Comparison of ENCODE assay signal across 26 cellular contexts in the genomic region with DNA sequence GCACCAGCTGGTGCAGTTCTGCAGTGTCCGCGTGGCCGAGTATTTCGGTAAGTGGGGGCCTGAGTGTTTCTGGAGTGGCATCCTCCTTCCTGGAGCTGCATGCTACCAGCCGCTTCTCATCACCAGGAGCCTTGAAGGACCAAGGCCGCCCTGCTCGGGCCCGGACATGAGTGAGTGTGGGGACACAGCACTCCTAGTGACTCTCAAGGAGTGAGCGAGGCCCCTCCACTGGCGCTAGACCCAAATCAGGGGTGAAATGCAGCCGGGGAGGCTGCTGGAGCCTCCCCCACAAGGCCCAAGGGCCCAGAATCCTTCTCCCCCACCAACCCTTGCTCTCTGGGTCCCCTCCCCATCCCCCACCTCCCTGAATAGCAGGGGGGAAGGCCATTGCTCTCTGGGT. TPM values are rescaled to one million over a fixed set of nuclear protein-coding genes. Genes with fewer than 3 reads are reported as not detected.
DNase-seq lines count a peak whose midpoint lies in the region; ATAC-seq and TF ChIP-seq lines count a peak whose summit lies in the region.
"Had no signal": no experiment of that assay in that cellular context is flagged by ENCODE, and none has a peak within 500 bp of the region (broad histone marks: within the 10 kb centered on the region; RNA-seq: fewer than 3 reads in every experiment).

No MANE protein-coding gene starts in this region.

- H3K36me3 Mint-ChIP-seq in activated T-cell treated with anti-CD3 and anti-CD28 coated beads, Interleukin-2, amount 50 U/mL, for 4 hours (ENCODE audit: insufficient read depth), result no peaks in the 10 kb centered on the region
- H3K36me3 Mint-ChIP-seq: naive B cell had no signal

- no peak for DNase-seq in IMR-90
- DNase-seq in ascending aorta (ENCODE audit: low spot score in 2 of 2), result peak; percentile 5 to 35
- peak; percentile 5 for DNase-seq in left ventricle myocardium inferior
- peak in 6 of 10 donors; percentile 7 to 83 (median 55) for DNase-seq in posterior cingulate gyrus
- no peak for DNase-seq in ureter (ENCODE audit: low spot score)
- no peak for DNase-seq in activated T-cell treated with anti-CD3 and anti-CD28 coated beads, Interleukin-2, amount 50 U/mL, for 4 hours
- DNase-seq in foreskin keratinocyte, result no peak
- DNase-seq: activated CD4-positive, alpha-beta T cell treated with anti-CD3 and anti-CD28 coated beads, Interleukin-2, amount 50 U/mL, for 48 hours; activated CD4-positive, CD25-positive, alpha-beta regulatory T cell; activated gamma-delta T cell treated with Interleukin-2 at 50 U/mL for 16 hours; H9; mesendoderm; naive B cell; NCI-H1105; NCI-H1930; OCI-M1; stimulated activated CD8-positive, alpha-beta memory T cell treated with anti-CD3 and anti-CD28 coated beads, Interleukin-4, amount 100 ng/mL, for 48 hours; stomach; SW 1271 had no signal

- no peak overlapping the region for H3K4me3 Mint-ChIP-seq in activated T-cell treated with anti-CD3 and anti-CD28 coated beads, Interleukin-2, amount 50 U/mL, for 4 hours
- H3K4me3 Mint-ChIP-seq: CD4-positive, alpha-beta T cell; dendritic cell treated with granulocyte-macrophage colony-stimulating factor and Interleukin-4, amounts not matched to agents 40 ng/mL and 50 ng/mL, for 4 days; H9; naive B cell had no signal

- H2BK120ac ChIP-seq in IMR-90 (ENCODE audit: low read depth, low read length), result no peak overlapping the region

- H4K91ac ChIP-seq in IMR-90 (ENCODE audit: insufficient read depth, low read depth, low read length), result no peak overlapping the region

- no peak overlapping the region for H3K4ac ChIP-seq in IMR-90 (ENCODE audit: low read depth, low read length)

- H3K4me1 Mint-ChIP-seq in activated T-cell treated with anti-CD3 and anti-CD28 coated beads, Interleukin-2, amount 50 U/mL, for 4 hours (ENCODE audit: low read depth), result no peaks in the 10 kb centered on the region
- H3K4me1 Mint-ChIP-seq: naive B cell had no signal

- TF ChIP-seq CTCF in IMR-90 (conservative IDR thresholded peaks at IDR 0.05; ENCODE audit: low read depth, low read length), result no peak
- TF ChIP-seq CTCF in ascending aorta (IDR thresholded peaks at IDR 0.05), result no peak
- no peak for TF ChIP-seq CTCF in left ventricle myocardium inferior (IDR thresholded peaks at IDR 0.05; ENCODE audit: borderline replicate concordance)
- TF ChIP-seq CTCF in foreskin keratinocyte (conservative IDR thresholded peaks at IDR 0.05), result no peak

- H3K36me3 ChIP-seq in IMR-90 (ENCODE audit: control insufficient read depth, insufficient read depth, low read length) (no peaks in the 10 kb centered on the region), ascending aorta (no peaks in the 10 kb centered on the region), left ventricle myocardium inferior (no peaks in the 10 kb centered on the region)
- H3K36me3 ChIP-seq: breast epithelium, stomach, transverse colon had no signal

- no peak overlapping the region for H4K8ac ChIP-seq in IMR-90 (ENCODE audit: low read depth in 2 of 2, low read length in 2 of 2)

- no peak overlapping the region for H2BK15ac ChIP-seq in IMR-90 (ENCODE audit: low read depth, low read length)

- intact Hi-C loops in IMR-90 (cut with micrococcal nuclease), result no loop called here
- intact Hi-C loops in ascending aorta (cut with DNase I), result no loop called here
- intact Hi-C loops in left ventricle myocardium inferior (cut with micrococcal nuclease), result no loop called here
- intact Hi-C loops in posterior cingulate gyrus (cut with DNase I), result no loop called here

- no peak overlapping the region for H3K18ac ChIP-seq in IMR-90 (ENCODE audit: low read depth, low read length)

- no peak overlapping the region for H4K5ac ChIP-seq in IMR-90 (ENCODE audit: low read depth, low read length)

- TF ChIP-seq POLR2A in IMR-90 (IDR thresholded peaks at IDR 0.05; ENCODE audit: low read depth, low read length), result no peak

- 0 out of 2 replicates have a peak, but pooled peaks cover 5% of the 10 kb centered on the region for H3K9me1 ChIP-seq in IMR-90 (ENCODE audit: insufficient read depth, low read length)

- no peak overlapping the region for H3K4me2 ChIP-seq in IMR-90 (ENCODE audit: low read depth, low read length)

- ATAC-seq in IMR-90 (ENCODE audit: low read depth), result no peak
- ATAC-seq in HG03378 (IDR thresholded peaks at IDR 0.05; ENCODE audit: unreplicated experiment), result no peak
- no peak for ATAC-seq in activated T-cell treated with anti-CD3 and anti-CD28 coated beads, Interleukin-2, amount 50 U/mL, for 4 hours
- ATAC-seq in foreskin keratinocyte, result no peak
- ATAC-seq: left colon had no signal

- no peak overlapping the region for H3K27ac ChIP-seq in IMR-90 (ENCODE audit: insufficient read depth, low read length)
- H3K27ac ChIP-seq in ascending aorta, result no peak overlapping the region
- H3K27ac ChIP-seq in left ventricle myocardium inferior (replicated peaks), result peak overlapping the region; percentile 66
- H3K27ac ChIP-seq in foreskin keratinocyte, result no peak overlapping the region
- H3K27ac ChIP-seq: breast epithelium, stomach, transverse colon had no signal

- H3K4me1 ChIP-seq in IMR-90 (ENCODE audit: control insufficient read depth, insufficient read depth, low read length) (peaks cover 5% of the 10 kb centered on the region; the same call in 1 of the 2 replicates), ascending aorta (no peaks in the 10 kb centered on the region), left ventricle myocardium inferior (peaks cover 88% of the 10 kb centered on the region), foreskin keratinocyte (no peaks in the 10 kb centered on the region)
- H3K4me1 ChIP-seq: breast epithelium, stomach, transverse colon had no signal

- no peak overlapping the region for H2BK5ac ChIP-seq in IMR-90 (ENCODE audit: low read depth, low read length, poor library complexity, severe bottlenecking)

- WGBS in IMR-90 (ENCODE audit: extremely low coverage in 2 of 2, insufficient read length in 1 of 2), 2 experiments, result 69% methylated on average over 5 of the region's 11 CpGs; no CpG with 5 or more reads in 1 of the 2 experiments

- no TSS peak for BruUV-seq in IMR-90 (replicated peaks; lab: Mats Ljungman, UMichigan)

- in situ Hi-C loops in IMR-90 (cut with MboI; ENCODE audit: low sequenced_read_pairs), result no loop called here

- H2BK20ac ChIP-seq in IMR-90 (ENCODE audit: low read depth, low read length), result no peak overlapping the region

- peaks cover 2% of the 10 kb centered on the region for H3K27me3 Mint-ChIP-seq in activated T-cell treated with anti-CD3 and anti-CD28 coated beads, Interleukin-2, amount 50 U/mL, for 4 hours (ENCODE audit: low read depth)
- H3K27me3 Mint-ChIP-seq: CD4-positive, alpha-beta T cell had no signal

- H3K4me3 ChIP-seq in IMR-90 (ENCODE audit: insufficient read depth, low read depth, low read length) (no peak overlapping the region), ascending aorta (no peak overlapping the region), left ventricle myocardium inferior (no peak overlapping the region)
- H3K4me3 ChIP-seq: breast epithelium, stomach, transverse colon had no signal

- H3K79me1 ChIP-seq in IMR-90 (ENCODE audit: low read depth in 1 of 2, low read length in 2 of 2), result no peaks in the 10 kb centered on the region

- no peak overlapping the region for H2AFZ ChIP-seq in IMR-90 (replicated peaks; ENCODE audit: low read length, poor library complexity)

- H3K9me3 Mint-ChIP-seq in activated T-cell treated with anti-CD3 and anti-CD28 coated beads, Interleukin-2, amount 50 U/mL, for 4 hours, result no peaks in the 10 kb centered on the region
- H3K9me3 Mint-ChIP-seq: CD4-positive, alpha-beta T cell; dendritic cell treated with granulocyte-macrophage colony-stimulating factor and Interleukin-4, amounts not matched to agents 40 ng/mL and 50 ng/mL, for 4 days; H9; naive B cell had no signal

- H3K23ac ChIP-seq in IMR-90 (ENCODE audit: low read depth, low read length), result no peak overlapping the region

- no peaks in the 10 kb centered on the region for H4K20me1 ChIP-seq in IMR-90 (ENCODE audit: insufficient read depth, low read length)

- dilution Hi-C loops in IMR-90 (cut with HindIII; ENCODE audit: low sequenced_read_pairs, unreplicated experiment), result no loop called here

- POLR2A ChIA-PET in IMR-90 (lab: Charles Lee; ENCODE audit: unreplicated experiment), result no interaction called here

- H3K27me3 ChIP-seq in IMR-90 (ENCODE audit: control insufficient read depth, insufficient read depth, low read length) (peaks cover 38% of the 10 kb centered on the region), ascending aorta (no peaks in the 10 kb centered on the region), left ventricle myocardium inferior (ENCODE audit: low read depth) (no peaks in the 10 kb centered on the region), foreskin keratinocyte (no peaks in the 10 kb centered on the region)
- H3K27me3 ChIP-seq: breast epithelium had no signal

- H2AK9ac ChIP-seq in IMR-90 (replicated peaks; ENCODE audit: low read depth, low read length, poor library complexity), result no peak overlapping the region

- H2AK5ac ChIP-seq in IMR-90 (ENCODE audit: low read depth, low read length), result 0 out of 2 replicates have a peak overlapping the region, but pooled peaks have one; percentile 8

- no peaks in the 10 kb centered on the region for H3K9me3 ChIP-seq in IMR-90 (ENCODE audit: control insufficient read depth, insufficient read depth, low read length)
- H3K9me3 ChIP-seq in ascending aorta, result no peaks in the 10 kb centered on the region
- H3K9me3 ChIP-seq in left ventricle myocardium inferior (replicated peaks), result no peaks in the 10 kb centered on the region
- H3K9me3 ChIP-seq: breast epithelium, stomach, transverse colon had no signal

- H3K9ac ChIP-seq in IMR-90 (ENCODE audit: low read depth, low read length), result no peak overlapping the region

- no peak for TF ChIP-seq RAD21 in IMR-90 (IDR thresholded peaks at IDR 0.05; ENCODE audit: low read length)

- H3K56ac ChIP-seq in IMR-90 (ENCODE audit: extremely low read depth, insufficient read depth, low read length), result no peak overlapping the region

- no peak overlapping the region for H3K14ac ChIP-seq in IMR-90 (replicated peaks; ENCODE audit: low read depth, low read length)

- CTCF ChIA-PET in IMR-90 (lab: Yijun Ruan, JAX), result no interaction called here

TF ChIP-seq in IMR-90, 13 proteins besides CTCF, POLR2A, EP300 and RAD21 (continues in another document):
- no peak for TF ChIP-seq MAFK (IDR thresholded peaks at IDR 0.05; ENCODE audit: low read depth, low read length)
- TF ChIP-seq MXI1 (IDR thresholded peaks at IDR 0.05; ENCODE audit: borderline replicate concordance, low read depth, low read length), result no peak
- TF ChIP-seq CHD1 (IDR thresholded peaks at IDR 0.05; ENCODE audit: low read depth, low read length), result no peak
- TF ChIP-seq BHLHE40 (IDR thresholded peaks at IDR 0.05; ENCODE audit: low read depth, low read length), result no peak

RNA-seq across cellular contexts. Expression of gene CAMK2B, which starts 48.0 kb away (rescaled TPM):
- total RNA-seq in IMR-90 (2012; rRNA removed) (0.18 and 0.28 TPM in 2 replicates), ascending aorta (3.2 TPM), left ventricle myocardium inferior (98.0 TPM), ureter (not detected), foreskin keratinocyte (0.46 and 1.5 TPM in 2 replicates)
- polyA plus RNA-seq in IMR-90 (2012; rRNA removed) (0.14 and 0.36 TPM in 2 replicates), foreskin keratinocyte (0.88 and 1.3 TPM in 2 replicates)
- 0.11 and 0.74 TPM in 2 replicates for polyA plus RNA-seq in IMR-90 (2012; cell fraction: cytosol; rRNA removed)
- 0.57 and 1.0 TPM in 2 replicates for polyA plus RNA-seq in IMR-90 (2012; cell fraction: nucleus; rRNA removed; ENCODE audit: low replicate concordance)
- total RNA-seq in activated T-cell treated with anti-CD3 and anti-CD28 coated beads, Interleukin-2, amount 50 U/mL, for 4 hours, result 1 to 10 TPM in 2 of 3 donors, under 1 TPM in 1; 0.33 to 1.8 (median 1.6) TPM
- total RNA-seq: CD4-positive, alpha-beta T cell; osteocyte had no signal

Comparison
In these comparisons a context has a peak if more than half of its experiments do, and no peak if none do; other contexts are left out.
1. DNase-seq: peak in ascending aorta (2 of 2), left ventricle myocardium inferior (single experiment) and posterior cingulate gyrus (6 of 10); none in IMR-90 (single experiment), ureter (single experiment), activated T-cell treated with anti-CD3 and anti-CD28 coated beads, Interleukin-2, amount 50 U/mL, for 4 hours (single experiment) and foreskin keratinocyte (0 of 2).
2. RNA of gene CAMK2B, which starts 48.0 kb away (total RNA-seq): 98.0 TPM in left ventricle myocardium inferior (single experiment); 3.2 TPM in ascending aorta (single experiment), 0.33 to 1.8 TPM in activated T-cell treated with anti-CD3 and anti-CD28 coated beads, Interleukin-2, amount 50 U/mL, for 4 hours, 0.46 to 1.5 TPM in foreskin keratinocyte, not detected in ureter (single experiment) and 0.18 to 0.28 TPM in IMR-90; every median in the first group is over 10 times any median in the second.